8 cellular contexts compared by ENCODE assay signal in genomic region chr19:34243138-34243875, GRCh38. TPM values are rescaled to one million over a fixed set of nuclear protein-coding genes. Genes with fewer than 3 reads are reported as not detected.
DNase-seq lines count a peak whose midpoint lies in the region; ATAC-seq, FAIRE-seq and TF ChIP-seq lines count a peak whose summit lies in the region.
"Not testable (repeated sequence)": the region's sequence is repeated elsewhere in the genome, so short reads cannot be mapped to it uniquely, and the experiment has no call there.

No MANE protein-coding gene starts in this region.

- WGBS in IMR-90 (ENCODE audit: extremely low coverage in 2 of 2, insufficient read length in 1 of 2), 2 experiments = 100% methylated on average over 1 of the region's 10 CpGs; no CpG with 5 or more reads in 1 of the 2 experiments
- WGBS in smooth muscle cell (ENCODE audit: low lambda C conversion rate) = 69% methylated on average over 10 of the region's 10 CpGs

- peak overlapping the region; percentile 70; the same call in 1 of the 3 replicates for H2BK15ac ChIP-seq in IMR-90 (ENCODE audit: low read depth, low read length)

- 0 out of 2 replicates have a peak overlapping the region, but pooled peaks have one; percentile 20 for H2BK20ac ChIP-seq in IMR-90 (ENCODE audit: low read depth, low read length)

- not testable (repeated sequence) for H4K20me1 ChIP-seq in IMR-90 (ENCODE audit: insufficient read depth, low read length); smooth muscle cell (ENCODE audit: low read depth)

- 0 out of 2 replicates have a peak overlapping the region, but pooled peaks have one; percentile 27 for H2BK120ac ChIP-seq in IMR-90 (ENCODE audit: low read depth, low read length)

- ATAC-seq in IMR-90 (ENCODE audit: low read depth) = peak; percentile 71; the same call in 1 of the 2 replicates

- not testable (repeated sequence) for H3K23ac ChIP-seq in IMR-90 (ENCODE audit: low read depth, low read length)

- H3K18ac ChIP-seq in IMR-90 (ENCODE audit: low read depth, low read length) = not testable (repeated sequence)

- H3F3A ChIP-seq in smooth muscle cell (ENCODE audit: low read depth) = not testable (repeated sequence)

- dilution Hi-C loops in IMR-90 (cut with HindIII; ENCODE audit: low sequenced_read_pairs, unreplicated experiment) = not testable (repeated sequence)

- in situ Hi-C loops in IMR-90 (cut with MboI; ENCODE audit: low sequenced_read_pairs) = not testable (repeated sequence)

- POLR2A ChIA-PET in IMR-90 (lab: Charles Lee; ENCODE audit: unreplicated experiment) = not testable (repeated sequence)

- peak overlapping the region; percentile 76 for H2AK9ac ChIP-seq in IMR-90 (replicated peaks; ENCODE audit: low read depth, low read length, poor library complexity)

- not testable (repeated sequence) for TF ChIP-seq RAD21 in IMR-90 (IDR thresholded peaks at IDR 0.05; ENCODE audit: low read length)

- H3K27ac ChIP-seq in IMR-90 (ENCODE audit: insufficient read depth, low read length) = not testable (repeated sequence)
- H3K27ac ChIP-seq in SJCRH30 = peak overlapping the region; percentile 47
- peak overlapping the region; percentile 74 for H3K27ac ChIP-seq in smooth muscle cell (ENCODE audit: low read depth)

- not testable (repeated sequence) for H3K27me3 ChIP-seq in IMR-90 (ENCODE audit: control insufficient read depth, insufficient read depth, low read length); SJCRH30; smooth muscle cell (ENCODE audit: low read depth)

- H3K9ac ChIP-seq in IMR-90 (ENCODE audit: low read depth, low read length) = not testable (repeated sequence)
- peak overlapping the region; percentile 6 for H3K9ac ChIP-seq in smooth muscle cell (ENCODE audit: low read depth)

- H4K91ac ChIP-seq in IMR-90 (ENCODE audit: insufficient read depth, low read depth, low read length) = not testable (repeated sequence)

- TF ChIP-seq CTCF in IMR-90 (conservative IDR thresholded peaks at IDR 0.05; ENCODE audit: low read depth, low read length); fibroblast of mammary gland (conservative IDR thresholded peaks at IDR 0.05; ENCODE audit: control insufficient read depth, insufficient read depth, low read depth, low read length); smooth muscle cell (IDR thresholded peaks at IDR 0.05; ENCODE audit: borderline replicate concordance, insufficient read depth, poor library complexity, severe bottlenecking): not testable (repeated sequence)

- H2BK5ac ChIP-seq in IMR-90 (ENCODE audit: low read depth, low read length, poor library complexity, severe bottlenecking) = not testable (repeated sequence)

- not testable (repeated sequence) for H3K4me1 ChIP-seq in IMR-90 (ENCODE audit: control insufficient read depth, insufficient read depth, low read length); smooth muscle cell (ENCODE audit: low read depth)
- peaks cover 14% of the 10 kb centered on the region for H3K4me1 ChIP-seq in SJCRH30

- not testable (repeated sequence) for H4K8ac ChIP-seq in IMR-90 (ENCODE audit: low read depth in 2 of 2, low read length in 2 of 2)

- peak overlapping the region; percentile 1 for H2AFZ ChIP-seq in IMR-90 (replicated peaks; ENCODE audit: low read length, poor library complexity)
- not testable (repeated sequence) for H2AFZ ChIP-seq in smooth muscle cell (ENCODE audit: low read depth)

- H3K36me3 ChIP-seq in IMR-90 (ENCODE audit: control insufficient read depth, insufficient read depth, low read length); SJCRH30; smooth muscle cell (ENCODE audit: low read depth): not testable (repeated sequence)

- not testable (repeated sequence) for H3K4me2 ChIP-seq in IMR-90 (ENCODE audit: low read depth, low read length)
- H3K4me2 ChIP-seq in smooth muscle cell = peak overlapping the region; percentile 64

- peak overlapping the region; percentile 61; the same call in 1 of the 2 replicates for H3K4ac ChIP-seq in IMR-90 (ENCODE audit: low read depth, low read length)

- TF ChIP-seq POLR2A in H54 (IDR thresholded peaks at IDR 0.05; ENCODE audit: low read depth, low read length); IMR-90 (IDR thresholded peaks at IDR 0.05; ENCODE audit: low read depth, low read length): not testable (repeated sequence)

- H3K79me1 ChIP-seq in IMR-90 (ENCODE audit: low read depth in 1 of 2, low read length in 2 of 2) = peaks cover 0 to 11% of the 10 kb centered on the region in 2 experiments; a peak in 1 of 4 replicates

- H3K56ac ChIP-seq in IMR-90 (ENCODE audit: extremely low read depth, insufficient read depth, low read length) = not testable (repeated sequence)

- H3K79me2 ChIP-seq in smooth muscle cell (ENCODE audit: low read depth) = not testable (repeated sequence)

- intact Hi-C loops in IMR-90 (cut with micrococcal nuclease) = not testable (repeated sequence)

- FAIRE-seq in H54 (lab: Jason Lieb, UNC) = not testable (repeated sequence)

- not testable (repeated sequence) for H4K5ac ChIP-seq in IMR-90 (ENCODE audit: low read depth, low read length)

- CTCF ChIA-PET in IMR-90 (lab: Yijun Ruan, JAX) = interaction anchor here (0.6 to 0.7 kb wide), 2 partner anchors 91 to 1391 kb away, joined by 3 read pairs; no protein-coding TSS in a partner anchor

- H3K14ac ChIP-seq in IMR-90 (replicated peaks; ENCODE audit: low read depth, low read length) = peak overlapping the region; percentile 21

- peak overlapping the region; percentile 70; the same call in 1 of the 2 replicates for H2AK5ac ChIP-seq in IMR-90 (ENCODE audit: low read depth, low read length)

- DNase-seq in DMS53 (lab: John Stamatoyannopoulos, UW) (peak; percentile 41), H54 (ENCODE audit: insufficient read length, low spot score) (peak; percentile 61), IMR-90 (peak; percentile 72), SJCRH30 (peak; percentile 90 to 94), amniotic stem cell (lab: John Stamatoyannopoulos, UW) (peak; percentile 50), fibroblast of mammary gland (ENCODE audit: low read depth) (peak; percentile 33), islet precursor cell (peak; percentile 90)
- not testable (repeated sequence) for DNase-seq in smooth muscle cell (lab: John Stamatoyannopoulos, UW; ENCODE audit: unreplicated experiment)

- not testable (repeated sequence) for H3K9me3 ChIP-seq in IMR-90 (ENCODE audit: control insufficient read depth, insufficient read depth, low read length); SJCRH30 (replicated peaks); smooth muscle cell (replicated peaks; ENCODE audit: low read depth)

- peaks cover 18% of the 10 kb centered on the region for H3K9me1 ChIP-seq in IMR-90 (ENCODE audit: insufficient read depth, low read length)

- BruUV-seq in IMR-90 (replicated peaks; lab: Mats Ljungman, UMichigan) = not testable (repeated sequence)

- not testable (repeated sequence) for H3K4me3 ChIP-seq in IMR-90 (ENCODE audit: insufficient read depth, low read depth, low read length); SJCRH30; fibroblast of mammary gland (ENCODE audit: control insufficient read depth, low read depth, low read length); smooth muscle cell

TF ChIP-seq in IMR-90, 13 proteins besides CTCF, POLR2A, EP300 and RAD21:
- TF ChIP-seq FOS (IDR thresholded peaks at IDR 0.05; ENCODE audit: low read depth, low read length) (peak; percentile 37; the same call in 1 of the 2 replicates), CEBPB (IDR thresholded peaks at IDR 0.05; ENCODE audit: low read depth, low read length) (0 out of 2 replicates have a peak, but pooled peaks have one; percentile 23)

RNA-seq across cellular contexts. Expression of gene GARRE1, which starts 11.0 kb away (rescaled TPM):
- total RNA-seq in IMR-90 (2012; rRNA removed) (13.8 and 15.0 TPM in 2 replicates), smooth muscle cell (15.6 and 17.8 TPM in 2 replicates)
- polyA plus RNA-seq in IMR-90 (2012; rRNA removed) (16.9 and 21.5 TPM in 2 replicates), smooth muscle cell (7.0 and 8.5 TPM in 2 replicates)
- polyA plus RNA-seq in IMR-90 (2012; cell fraction: cytosol; rRNA removed) = 8.9 and 11.8 TPM in 2 replicates
- 35.6 and 45.2 TPM in 2 replicates for polyA plus RNA-seq in IMR-90 (2012; cell fraction: nucleus; rRNA removed; ENCODE audit: low replicate concordance)
- total RNA-seq in SJCRH30 (2014; rRNA removed; shearing (Covaris generic)) = 15.8 and 17.5 TPM in 2 replicates
